Comparison of ENCODE assay signal across 7 cellular contexts in the genomic region with DNA sequence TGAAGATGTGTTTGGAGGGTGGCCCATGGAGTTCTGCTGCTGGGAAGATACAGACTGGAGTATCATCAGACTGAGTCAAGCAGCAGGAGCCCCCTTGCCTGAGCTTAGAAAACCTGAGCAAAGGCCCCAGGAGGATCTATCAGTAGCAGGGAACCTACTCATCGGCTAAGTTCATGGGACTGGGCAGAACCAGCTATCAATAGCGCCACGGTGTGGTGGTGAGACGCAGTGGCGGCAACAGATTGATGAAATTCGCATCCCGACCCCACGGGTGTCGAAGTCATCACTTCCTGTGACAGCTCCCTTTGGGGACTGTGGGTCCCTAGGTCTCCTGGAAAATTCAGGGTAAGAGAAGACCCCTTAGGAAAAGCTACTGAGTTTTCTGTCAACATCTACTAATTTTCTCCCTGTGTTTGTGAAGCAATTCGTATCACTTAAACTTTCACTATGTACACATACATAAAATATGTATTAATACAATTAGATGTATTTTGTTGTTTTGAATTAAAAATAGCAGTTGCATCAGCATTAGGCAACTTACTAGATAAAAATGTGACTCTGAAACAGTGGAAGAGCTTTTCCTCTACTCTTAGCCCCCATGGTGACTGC. TPM values are rescaled to one million over a fixed set of nuclear protein-coding genes. Genes with fewer than 3 reads are reported as not detected.
DNase-seq lines count a peak whose midpoint lies in the region; TF ChIP-seq lines count a peak whose summit lies in the region.

No MANE protein-coding gene starts in this region.

- no peaks in the 10 kb centered on the region for H3K9me3 ChIP-seq in esophagus muscularis mucosa
- no peaks in the 10 kb centered on the region for H3K9me3 ChIP-seq in neuronal stem cell (replicated peaks in 1 of 2; ENCODE audit: control insufficient read depth in 2 of 2, insufficient read depth in 1 of 2, low read depth in 1 of 2, low read length in 2 of 2)

- H3K79me1 ChIP-seq in neuronal stem cell (ENCODE audit: low read depth, low read length), result no peaks in the 10 kb centered on the region

- TF ChIP-seq CTCF in GM12873 (IDR thresholded peaks at IDR 0.05; ENCODE audit: insufficient read depth, low read depth, low read length, missing control alignments) (peak; percentile 83), esophagus muscularis mucosa (IDR thresholded peaks at IDR 0.05) (peak; percentile 19 to 52 (median 30)), coronary artery (IDR thresholded peaks at IDR 0.05) (no peak)

- peaks cover 3 to 17% (median 15%) of the 10 kb centered on the region in 4 donors for H3K4me1 ChIP-seq in esophagus muscularis mucosa
- peaks cover 0 to 4% of the 10 kb centered on the region in 2 donors for H3K4me1 ChIP-seq in neuronal stem cell (ENCODE audit: control insufficient read depth in 2 of 2, insufficient read depth in 1 of 2, low read depth in 1 of 2, low read length in 2 of 2)

- H3K27me3 ChIP-seq in esophagus muscularis mucosa (peaks cover 0 to 43% (median 2%) of the 10 kb centered on the region in 4 donors), neuronal stem cell (ENCODE audit: control insufficient read depth in 3 of 3, insufficient read depth in 3 of 3, low read depth in 1 of 3, low read length in 3 of 3) (peaks cover 0 to 47% (median 17%) of the 10 kb centered on the region in 3 experiments)

- no peak for TF ChIP-seq POLR2A in esophagus muscularis mucosa (IDR thresholded peaks at IDR 0.05; ENCODE audit: low read depth)

- no peaks in the 10 kb centered on the region for H3K36me3 ChIP-seq in esophagus muscularis mucosa
- no peaks in the 10 kb centered on the region for H3K36me3 ChIP-seq in neuronal stem cell (replicated peaks in 1 of 2; ENCODE audit: control insufficient read depth in 2 of 2, insufficient read depth in 2 of 2, low read length in 2 of 2)

- H2BK5ac ChIP-seq in neuronal stem cell (ENCODE audit: low read length), result no peak overlapping the region

- TF ChIP-seq EP300 in esophagus muscularis mucosa (IDR thresholded peaks at IDR 0.05), result no peak

- H3K18ac ChIP-seq in neuronal stem cell (ENCODE audit: low read length), result no peak overlapping the region

- H4K8ac ChIP-seq in neuronal stem cell (ENCODE audit: low read depth, low read length), result no peak overlapping the region

- intact Hi-C loops in esophagus muscularis mucosa (cut with DNase I), result no loop called here

- no peak overlapping the region for H2BK120ac ChIP-seq in neuronal stem cell (ENCODE audit: low read depth, low read length)

- 37% methylated on average over 10 of the region's 10 CpGs for WGBS in esophagus muscularis mucosa
- WGBS in neuronal stem cell (ENCODE audit: extremely low coverage in 2 of 2, insufficient read length in 2 of 2, insufficient replicate concordance in 1 of 2), 2 donors, result no CpG with 5 or more reads among the region's 10 CpGs

- peak; percentile 7 for DNase-seq in MV-4-11 (lab: John Stamatoyannopoulos, UW)
- peak; percentile 56 for DNase-seq in activated CD4-positive, alpha-beta T cell treated with anti-CD3 and anti-CD28 coated beads, Interleukin-2, amount 50 U/mL, for 1 hour
- DNase-seq in esophagus muscularis mucosa (ENCODE audit: extremely low spot score), result no peak
- DNase-seq in neuronal stem cell (ENCODE audit: low spot score), result peak; percentile 39
- DNase-seq in NCI-H2107 treated with DMSO at 0.1 percent for 48 hours (lab: John Stamatoyannopoulos, UW; ENCODE audit: unreplicated experiment), result no peak
- DNase-seq in coronary artery (ENCODE audit: low spot score), result no peak

- no peak overlapping the region for H2AK5ac ChIP-seq in neuronal stem cell (ENCODE audit: low read depth, low read length)

- H3K14ac ChIP-seq in neuronal stem cell (ENCODE audit: low read length), result no peak overlapping the region

- H2AFZ ChIP-seq in neuronal stem cell (ENCODE audit: low read length), result no peak overlapping the region

- no peak overlapping the region for H3K23ac ChIP-seq in neuronal stem cell (ENCODE audit: low read depth, low read length, poor library complexity)

- H3K9ac ChIP-seq in neuronal stem cell (ENCODE audit: low read depth, low read length, poor library complexity), result no peak overlapping the region

- no peak overlapping the region for H3K27ac ChIP-seq in esophagus muscularis mucosa (replicated peaks in 1 of 4)
- H3K27ac ChIP-seq in neuronal stem cell (replicated peaks; ENCODE audit: low read length), result no peak overlapping the region
- H3K27ac ChIP-seq in coronary artery, result no peak overlapping the region

- H2BK15ac ChIP-seq in neuronal stem cell (ENCODE audit: low read length), result no peak overlapping the region

- H4K91ac ChIP-seq in neuronal stem cell (ENCODE audit: low read depth, low read length, poor library complexity), result no peak overlapping the region

- H3K4me3 ChIP-seq in esophagus muscularis mucosa (no peak overlapping the region), neuronal stem cell (ENCODE audit: low read length in 2 of 2) (no peak overlapping the region), coronary artery (no peak overlapping the region)

- no peak overlapping the region for H3K4me2 ChIP-seq in neuronal stem cell (ENCODE audit: insufficient read depth, low read length, poor library complexity, severe bottlenecking)

- no peak overlapping the region for H2BK12ac ChIP-seq in neuronal stem cell (ENCODE audit: low read length)

- H3K4ac ChIP-seq in neuronal stem cell (ENCODE audit: low read length), result no peak overlapping the region

RNA-seq across cellular contexts. Expression of a gene that starts 7.1 kb away (rescaled TPM):
- not detected for total RNA-seq in esophagus muscularis mucosa
- polyA plus RNA-seq in neuronal stem cell (2013, experiment 1 of 2), result 0.17 TPM
- polyA plus RNA-seq in neuronal stem cell (2013, experiment 2 of 2), result 0.21 TPM

RNA-seq across cellular contexts. Expression of a gene that starts 7.7 kb away (rescaled TPM):
- total RNA-seq in esophagus muscularis mucosa, result not detected
- polyA plus RNA-seq in neuronal stem cell (2013, experiment 1 of 2), result 0.04 TPM
- 0.03 TPM for polyA plus RNA-seq in neuronal stem cell (2013, experiment 2 of 2)

RNA-seq across cellular contexts. Expression of a gene that starts 35.0 kb away (rescaled TPM):
- total RNA-seq in esophagus muscularis mucosa, result 10 to 100 TPM; 40.1 to 56.1 (median 49.5) TPM
- polyA plus RNA-seq in neuronal stem cell (2013, experiment 1 of 2), result 72.8 TPM
- 72.0 TPM for polyA plus RNA-seq in neuronal stem cell (2013, experiment 2 of 2)

Comparison
In these comparisons a context has a peak if more than half of its experiments do, and no peak if none do; other contexts are left out.
1. DNase-seq: peak in MV-4-11 (single experiment), activated CD4-positive, alpha-beta T cell treated with anti-CD3 and anti-CD28 coated beads, Interleukin-2, amount 50 U/mL, for 1 hour (single experiment) and neuronal stem cell (single experiment); none in esophagus muscularis mucosa (single experiment), NCI-H2107 treated with DMSO at 0.1 percent for 48 hours (single experiment) and coronary artery (single experiment).